ENCODE assay signal across 8 cellular contexts in genomic region chr2:69915050-69915945, GRCh38. TPM values are rescaled to one million over a fixed set of nuclear protein-coding genes. Genes with fewer than 3 reads are reported as not detected.
A peak's percentile ranks its signal among the peaks of the same experiment; 100 is the strongest.
DNase-seq lines count a peak whose midpoint lies in the region; ATAC-seq and TF ChIP-seq lines count a peak whose summit lies in the region.

Gene MXD1 (plus strand): TSS chr2:69915109. CDS start chr2:69915331, 222 bp downstream.

- peak within 1 kb of the TSS; percentile 70 for H3K4me3 ChIP-seq in BE2C (ENCODE audit: low read depth, low read length)
- H3K4me3 ChIP-seq in SJSA1 = peak within 1 kb of the TSS; percentile 68
- peak within 1 kb of the TSS; percentile 92 for H3K4me3 ChIP-seq in ectodermal cell (ENCODE audit: insufficient read depth, low read depth, low read length)
- H3K4me3 ChIP-seq in upper lobe of right lung = peak within 1 kb of the TSS; percentile 79

- 2% methylated on average over 76 of the region's 76 CpGs for WGBS in ectodermal cell, 2 experiments

- H3K36me3 ChIP-seq in BE2C (no peaks in the 10 kb centered on the region), SJSA1 (peaks cover 6% of the 10 kb centered on the region; the same call in 1 of the 2 replicates), ectodermal cell (ENCODE audit: control insufficient read depth, insufficient read depth, low read length) (no peaks in the 10 kb centered on the region), upper lobe of right lung (peaks cover 19% of the 10 kb centered on the region)

- no peaks in the 10 kb centered on the region for H3K4me1 ChIP-seq in BE2C
- H3K4me1 ChIP-seq in SJSA1 (replicated peaks) = peaks cover 16% of the 10 kb centered on the region
- H3K4me1 ChIP-seq in ectodermal cell (ENCODE audit: control insufficient read depth, insufficient read depth, low read length) = peaks cover 6% of the 10 kb centered on the region
- H3K4me1 ChIP-seq in upper lobe of right lung = peaks cover 4% of the 10 kb centered on the region

- no peaks in the 10 kb centered on the region for H3K9me3 ChIP-seq in BE2C
- H3K9me3 ChIP-seq in SJSA1 (replicated peaks) = no peaks in the 10 kb centered on the region
- H3K9me3 ChIP-seq in ectodermal cell (ENCODE audit: control insufficient read depth, low read length) = no peaks in the 10 kb centered on the region
- H3K9me3 ChIP-seq in upper lobe of right lung = no peaks in the 10 kb centered on the region

- H3K27me3 ChIP-seq in BE2C (no peaks in the 10 kb centered on the region), SJSA1 (replicated peaks) (no peaks in the 10 kb centered on the region), ectodermal cell (ENCODE audit: control insufficient read depth, insufficient read depth, low read length, poor library complexity, severe bottlenecking) (peaks cover 13% of the 10 kb centered on the region), upper lobe of right lung (no peaks in the 10 kb centered on the region)

- DNase-seq in BE2C (peak; percentile 12), SJSA1 (ENCODE audit: low read depth in 1 of 2, low spot score in 2 of 2) (no peak), mesenteric fat pad (ENCODE audit: low spot score) (no peak), upper lobe of right lung (no peak)

- TF ChIP-seq CTCF in BE2C (IDR thresholded peaks at IDR 0.05; ENCODE audit: low read depth, low read length) = no peak
- TF ChIP-seq CTCF in upper lobe of right lung (IDR thresholded peaks at IDR 0.05) = no peak

- ATAC-seq in GM19023 (IDR thresholded peaks at IDR 0.05; ENCODE audit: unreplicated experiment) = peak; percentile 10
- peak; percentile 0 for ATAC-seq in upper lobe of right lung
- ATAC-seq in GM19351 (IDR thresholded peaks at IDR 0.05; ENCODE audit: unreplicated experiment) = no peak
- ATAC-seq in HG02884 (IDR thresholded peaks at IDR 0.05; ENCODE audit: unreplicated experiment) = no peak

- peak within 1 kb of the TSS; percentile 68 for H3K27ac ChIP-seq in SJSA1
- H3K27ac ChIP-seq in ectodermal cell (ENCODE audit: insufficient read depth, low read depth, low read length, poor library complexity, severe bottlenecking) = peak within 1 kb of the TSS; percentile 98
- peak within 1 kb of the TSS; percentile 91 for H3K27ac ChIP-seq in upper lobe of right lung

- intact Hi-C loops in upper lobe of right lung (cut with DNase I) = loop anchor here (10.0 kb wide), 1 partner anchor 390 kb away; the partner anchor contains the start of gene FAM136A

RNA-seq across cellular contexts. Expression of gene MXD1, which starts in this region (rescaled TPM):
- polyA plus RNA-seq in BE2C (2012; ENCODE audit: insufficient read depth, insufficient read length, low read depth) = 2.5 TPM
- total RNA-seq in SJSA1 (2014; rRNA removed; shearing (Covaris generic)) = 3.1 and 4.0 TPM in 2 replicates
- 5.1 TPM for polyA plus RNA-seq in ectodermal cell (2013, experiment 1 of 4)
- 4.7 TPM for polyA plus RNA-seq in ectodermal cell (2013, experiment 2 of 4)
- 3.7 TPM for polyA plus RNA-seq in ectodermal cell (2013, experiment 3 of 4)
- polyA plus RNA-seq in ectodermal cell (2013, experiment 4 of 4) = 3.6 TPM
- total RNA-seq in mesenteric fat pad = 35.1 TPM
- 21.3 TPM for total RNA-seq in upper lobe of right lung

Comparison
In these comparisons a context has a peak if more than half of its experiments do, and no peak if none do; other contexts are left out.
1. ATAC-seq: peak in GM19023 (single experiment) and upper lobe of right lung (single experiment); none in GM19351 (single experiment) and HG02884 (single experiment).
2. Peak in every context shown above with its lines, with median percentiles within 50 percentile points of each other: H3K4me3 ChIP-seq and H3K27ac ChIP-seq.